In the genomic region with DNA sequence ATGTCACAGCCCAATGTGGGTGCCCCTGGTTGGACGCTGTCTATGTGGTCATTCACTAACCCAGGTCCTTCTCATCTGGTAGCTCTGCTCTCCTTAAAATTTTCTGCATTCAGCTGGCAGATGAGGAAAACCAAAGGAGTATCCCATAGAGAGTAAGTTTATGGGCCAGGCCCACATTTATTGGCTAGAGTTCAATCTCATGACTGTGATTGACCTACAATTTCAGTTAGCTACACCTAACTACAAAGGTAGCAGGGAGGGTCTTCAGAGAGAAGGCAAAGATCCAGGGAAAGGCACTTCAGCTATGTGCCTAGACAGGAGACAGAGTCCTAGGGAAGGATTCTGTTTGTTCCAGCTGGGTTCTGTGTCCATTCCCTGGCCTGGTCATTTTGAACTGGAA, we compare ENCODE assay signal across 12 cellular contexts. TPM values are rescaled to one million over a fixed set of nuclear protein-coding genes. Genes with fewer than 3 reads are reported as not detected.
DNase-seq lines count a peak whose midpoint lies in the region; ATAC-seq, FAIRE-seq and TF ChIP-seq lines count a peak whose summit lies in the region.
"Had no signal": no experiment of that assay in that cellular context is flagged by ENCODE, and none has a peak within 500 bp of the region (broad histone marks: within the 10 kb centered on the region; RNA-seq: fewer than 3 reads in every experiment).

No MANE protein-coding gene starts in this region.

- no peak for ATAC-seq in natural killer cell treated with Interleukin-12 subunit alpha and Interleukin-12 subunit beta and Interleukin-15 and Interleukin-18, amount 100 ng/mL, for 72 hours
- ATAC-seq: Panc1 had no signal

- no peak for TF ChIP-seq POLR2A in H54 (IDR thresholded peaks at IDR 0.05; ENCODE audit: low read depth, low read length)

- TF ChIP-seq CTCF in CD14-positive monocyte (IDR thresholded peaks at IDR 0.05) (no peak), HFFc6 (IDR thresholded peaks at IDR 0.05) (no peak), endothelial cell (IDR thresholded peaks at IDR 0.05; ENCODE audit: unreplicated experiment) (no peak)

- DNase-seq in CD14-positive monocyte (ENCODE audit: low spot score) (no peak), HFFc6 (no peak), endothelial cell (ENCODE audit: low spot score) (no peak), H54 (ENCODE audit: insufficient read length, low spot score) (no peak), NCI-H226 (no peak), HTR-8/SVneo (ENCODE audit: insufficient read length, low spot score) (no peak)
- no peak for DNase-seq in natural killer cell treated with Interleukin-12 subunit alpha and Interleukin-12 subunit beta and Interleukin-15 and Interleukin-18, amount 100 ng/mL, for 72 hours (ENCODE audit: low spot score)
- DNase-seq: NCI-H1930, NCI-H524 had no signal

- FAIRE-seq in H54 (lab: Jason Lieb, UNC): no peak
- FAIRE-seq in HTR-8/SVneo (lab: Jason Lieb, UNC): no peak
- FAIRE-seq: colon had no signal

- peak overlapping the region; percentile 95 to 99 (median 98) for H3K27ac Mint-ChIP-seq in CD14-positive monocyte
- H3K27ac Mint-ChIP-seq in HFFc6: peak overlapping the region; percentile 86
- peak overlapping the region; percentile 93 for H3K27ac Mint-ChIP-seq in activated naive CD8-positive, alpha-beta T cell
- H3K27ac Mint-ChIP-seq in natural killer cell treated with Interleukin-12 subunit alpha and Interleukin-12 subunit beta and Interleukin-15 and Interleukin-18, amount 100 ng/mL, for 72 hours: no peak overlapping the region
- no peak overlapping the region for H3K27ac Mint-ChIP-seq in endothelial cell (ENCODE audit: unreplicated experiment)

- H3K9me3 Mint-ChIP-seq in CD14-positive monocyte: peaks cover 0 to 6% (median 4%) of the 10 kb centered on the region in 7 donors
- peaks cover 13% of the 10 kb centered on the region for H3K9me3 Mint-ChIP-seq in HFFc6
- H3K9me3 Mint-ChIP-seq in activated naive CD8-positive, alpha-beta T cell (ENCODE audit: low read depth): no peaks in the 10 kb centered on the region
- H3K9me3 Mint-ChIP-seq in natural killer cell treated with Interleukin-12 subunit alpha and Interleukin-12 subunit beta and Interleukin-15 and Interleukin-18, amount 100 ng/mL, for 72 hours: peaks cover 4% of the 10 kb centered on the region
- no peaks in the 10 kb centered on the region for H3K9me3 Mint-ChIP-seq in endothelial cell (ENCODE audit: unreplicated experiment)

- H3K4me1 Mint-ChIP-seq in CD14-positive monocyte (peaks cover 58% of the 10 kb centered on the region), HFFc6 (ENCODE audit: low read depth) (peaks cover 56% of the 10 kb centered on the region), endothelial cell (ENCODE audit: unreplicated experiment) (no peaks in the 10 kb centered on the region)
- H3K4me1 Mint-ChIP-seq in activated naive CD8-positive, alpha-beta T cell (ENCODE audit: low read depth): peaks cover 63% of the 10 kb centered on the region
- peaks cover 59 to 62% of the 10 kb centered on the region in 2 donors for H3K4me1 Mint-ChIP-seq in natural killer cell treated with Interleukin-12 subunit alpha and Interleukin-12 subunit beta and Interleukin-15 and Interleukin-18, amount 100 ng/mL, for 72 hours (ENCODE audit: low read depth in 2 of 2)

- H3K36me3 Mint-ChIP-seq in CD14-positive monocyte: peaks cover 12 to 20% of the 10 kb centered on the region in 2 donors
- H3K36me3 Mint-ChIP-seq in HFFc6 (ENCODE audit: low read depth): peaks cover 18% of the 10 kb centered on the region
- no peaks in the 10 kb centered on the region for H3K36me3 Mint-ChIP-seq in activated naive CD8-positive, alpha-beta T cell
- H3K36me3 Mint-ChIP-seq in natural killer cell treated with Interleukin-12 subunit alpha and Interleukin-12 subunit beta and Interleukin-15 and Interleukin-18, amount 100 ng/mL, for 72 hours: no peaks in the 10 kb centered on the region
- peaks cover 3% of the 10 kb centered on the region for H3K36me3 Mint-ChIP-seq in endothelial cell (ENCODE audit: low read depth, unreplicated experiment)

- H3K27me3 Mint-ChIP-seq in CD14-positive monocyte (ENCODE audit: low read depth in 3 of 3): peaks cover 11 to 20% (median 14%) of the 10 kb centered on the region in 3 donors
- H3K27me3 Mint-ChIP-seq in HFFc6 (ENCODE audit: insufficient read depth): peaks cover 12% of the 10 kb centered on the region
- H3K27me3 Mint-ChIP-seq in activated naive CD8-positive, alpha-beta T cell: no peaks in the 10 kb centered on the region
- H3K27me3 Mint-ChIP-seq in natural killer cell treated with Interleukin-12 subunit alpha and Interleukin-12 subunit beta and Interleukin-15 and Interleukin-18, amount 100 ng/mL, for 72 hours: no peaks in the 10 kb centered on the region
- peaks cover 3% of the 10 kb centered on the region for H3K27me3 Mint-ChIP-seq in endothelial cell (ENCODE audit: unreplicated experiment)

- H3K4me3 Mint-ChIP-seq in CD14-positive monocyte (peak overlapping the region in 1 of 2 donors; percentile 69), HFFc6 (peak overlapping the region; percentile 8; the same call in 1 of the 2 replicates), endothelial cell (ENCODE audit: unreplicated experiment) (no peak overlapping the region)
- H3K4me3 Mint-ChIP-seq in activated naive CD8-positive, alpha-beta T cell: peak overlapping the region; percentile 77
- H3K4me3 Mint-ChIP-seq in natural killer cell treated with Interleukin-12 subunit alpha and Interleukin-12 subunit beta and Interleukin-15 and Interleukin-18, amount 100 ng/mL, for 72 hours: peak overlapping the region; percentile 92

- intact Hi-C loops in CD14-positive monocyte (cut with micrococcal nuclease): no loop called here

RNA-seq across cellular contexts. Expression of gene PPIF, which starts 23.7 kb away (rescaled TPM):
- polyA plus RNA-seq in CD14-positive monocyte: 10 to 100 TPM; 36.6 to 52.3 TPM
- 100 to 1,000 TPM in 3 of 6 experiments, 10 to 100 TPM in 3; 66.1 to 109 (median 98.9) TPM for total RNA-seq in HFFc6 (2021; fragmentation: NEBNext Ultra II Directional; extraction: Animal tissue kit (Norgen Biotek cat#: 25700))
- total RNA-seq in natural killer cell treated with Interleukin-12 subunit alpha and Interleukin-12 subunit beta and Interleukin-15 and Interleukin-18, amount 100 ng/mL, for 72 hours: 100 to 1,000 TPM; 266 to 391 TPM
- total RNA-seq in endothelial cell (ENCODE audit: unreplicated experiment): 21.9 TPM

Comparison
In these comparisons a context has a peak if more than half of its experiments do, and no peak if none do; other contexts are left out.
1. H3K27ac Mint-ChIP-seq: peak in CD14-positive monocyte (7 of 7), HFFc6 (single experiment) and activated naive CD8-positive, alpha-beta T cell (single experiment); none in natural killer cell treated with Interleukin-12 subunit alpha and Interleukin-12 subunit beta and Interleukin-15 and Interleukin-18, amount 100 ng/mL, for 72 hours (0 of 2) and endothelial cell (single experiment).